Comparison of ENCODE assay signal across 1 cellular context in genomic region chr5:80146036-80146435, GRCh38.
TF ChIP-seq lines count a peak whose summit lies in the region.

No MANE protein-coding gene starts in this region.

TF ChIP-seq in SK-N-SH, 30 proteins besides CTCF, POLR2A, EP300 and RAD21 (continued from another document):
- TF ChIP-seq FOSL2 (IDR thresholded peaks at IDR 0.05; ENCODE audit: borderline replicate concordance, low read depth): no peak
- no peak for TF ChIP-seq SIN3A (IDR thresholded peaks at IDR 0.05; ENCODE audit: borderline replicate concordance, low read depth, low read length)
- TF ChIP-seq MXI1 (IDR thresholded peaks at IDR 0.05; ENCODE audit: low read depth, low read length): no peak
- TF ChIP-seq SMC3 (IDR thresholded peaks at IDR 0.05; ENCODE audit: low read depth, low read length): no peak
- TF ChIP-seq GABPA (IDR thresholded peaks at IDR 0.05; ENCODE audit: low read depth): no peak
- no peak for TF ChIP-seq YY1 (IDR thresholded peaks at IDR 0.05; ENCODE audit: low read depth)
- no peak for TF ChIP-seq IRF3 (IDR thresholded peaks at IDR 0.05; ENCODE audit: low read depth, low read length)
- TF ChIP-seq JUND (IDR thresholded peaks at IDR 0.05): no peak
- TF ChIP-seq, protein P1, sequence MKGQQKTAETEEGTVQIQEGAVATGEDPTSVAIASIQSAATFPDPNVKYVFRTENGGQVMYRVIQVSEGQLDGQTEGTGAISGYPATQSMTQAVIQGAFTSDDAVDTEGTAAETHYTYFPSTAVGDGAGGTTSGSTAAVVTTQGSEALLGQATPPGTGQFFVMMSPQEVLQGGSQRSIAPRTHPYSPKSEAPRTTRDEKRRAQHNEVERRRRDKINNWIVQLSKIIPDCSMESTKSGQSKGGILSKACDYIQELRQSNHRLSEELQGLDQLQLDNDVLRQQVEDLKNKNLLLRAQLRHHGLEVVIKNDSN (IDR thresholded peaks at IDR 0.05; ENCODE audit: borderline replicate concordance, low read depth): no peak
- TF ChIP-seq, protein P2, sequence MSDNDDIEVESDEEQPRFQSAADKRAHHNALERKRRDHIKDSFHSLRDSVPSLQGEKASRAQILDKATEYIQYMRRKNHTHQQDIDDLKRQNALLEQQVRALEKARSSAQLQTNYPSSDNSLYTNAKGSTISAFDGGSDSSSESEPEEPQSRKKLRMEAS (IDR thresholded peaks at IDR 0.05; ENCODE audit: low read depth): no peak
- TF ChIP-seq GATA2 (CRISPR knock-in tag; IDR thresholded peaks at IDR 0.05): no peak
